ENCODE assay signal across 11 cellular contexts in the genomic region with DNA sequence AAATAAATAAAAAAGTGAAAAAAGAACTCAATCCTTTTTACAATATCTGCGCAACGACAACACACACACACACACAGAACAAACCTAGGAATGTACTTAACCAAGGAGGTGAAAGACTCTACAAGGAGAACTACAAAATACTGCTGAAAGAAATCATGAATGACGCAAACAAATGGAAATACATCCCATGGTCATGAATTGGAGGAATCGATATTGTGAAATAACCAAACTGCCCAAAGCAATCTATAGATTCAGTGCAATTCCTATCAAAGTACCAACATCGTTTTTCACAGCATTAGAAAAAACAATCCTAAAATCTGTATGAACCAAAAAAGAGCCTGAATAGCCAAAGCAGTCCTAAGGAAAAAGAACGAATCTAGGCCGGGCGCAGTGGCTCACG. TPM values are rescaled to one million over a fixed set of nuclear protein-coding genes. Genes with fewer than 3 reads are reported as not detected.
"Had no signal": no experiment of that assay in that cellular context is flagged by ENCODE, and none has a peak within 500 bp of the region (broad histone marks: within the 10 kb centered on the region; RNA-seq: fewer than 3 reads in every experiment).

No MANE protein-coding gene starts in this region.

- DNase-seq: GM23248, GOT3, H7, H9, HCEC 1CT, HFFc6 had no signal

- H3K36me3 ChIP-seq: HAP-1 had no signal

- H3K9me3 ChIP-seq: HAP-1 had no signal

- H3K27ac ChIP-seq: GM23248 had no signal

- H2AFZ ChIP-seq: GM23248, GM23338 had no signal

- H3K4me2 ChIP-seq: GM23338 had no signal

- H3K9ac ChIP-seq: GM23248 had no signal

- FAIRE-seq: H1, H54 had no signal

- ATAC-seq: GM23338, HCT116 had no signal

- H3K4me1 ChIP-seq: HAP-1 had no signal

- H3K4me3 ChIP-seq: GM23248, GM23338, HAP-1 had no signal

RNA-seq across cellular contexts. Expression of a gene that starts 29.9 kb away (rescaled TPM):
- polyA plus RNA-seq: GM23248 had no signal
